16 cellular contexts compared by ENCODE assay signal in genomic region chr7:30474485-30474884, GRCh38. TPM values are rescaled to one million over a fixed set of nuclear protein-coding genes. Genes with fewer than 3 reads are reported as not detected.
DNase-seq lines count a peak whose midpoint lies in the region; ATAC-seq and TF ChIP-seq lines count a peak whose summit lies in the region.
"Had no signal": no experiment of that assay in that cellular context is flagged by ENCODE, and none has a peak within 500 bp of the region (broad histone marks: within the 10 kb centered on the region; RNA-seq: fewer than 3 reads in every experiment).

No MANE protein-coding gene starts in this region.

- no peaks in the 10 kb centered on the region for H3F3A ChIP-seq in DOHH2 (ENCODE audit: control insufficient read depth, insufficient read depth)

- no peak overlapping the region for H2AFZ ChIP-seq in ACC112 (ENCODE audit: low read length, unreplicated experiment)

- peaks cover 78% of the 10 kb centered on the region for H3K4me1 ChIP-seq in ACC112 (ENCODE audit: control insufficient read depth, insufficient read depth, low read length, unreplicated experiment)
- H3K4me1 ChIP-seq in DOHH2 (ENCODE audit: control insufficient read depth, low read length): peaks cover 74% of the 10 kb centered on the region
- H3K4me1 ChIP-seq in esophagus squamous epithelium: peaks cover 38 to 95% (median 64%) of the 10 kb centered on the region in 3 donors
- H3K4me1 ChIP-seq in spleen: peaks cover 55 to 97% (median 90%) of the 10 kb centered on the region in 6 donors

- H3K36me3 ChIP-seq in ACC112 (ENCODE audit: insufficient read depth, low read length) (no peaks in the 10 kb centered on the region), DOHH2 (ENCODE audit: control insufficient read depth, low read length) (no peaks in the 10 kb centered on the region), esophagus squamous epithelium (peaks cover 0 to 11% (median 0%) of the 10 kb centered on the region in 3 donors), spleen (peaks cover 0 to 11% (median 0%) of the 10 kb centered on the region in 6 donors)

- H3K27me3 ChIP-seq in ACC112 (ENCODE audit: insufficient read depth, low read length): no peaks in the 10 kb centered on the region
- H3K27me3 ChIP-seq in DOHH2 (ENCODE audit: control insufficient read depth, low read length): 0 out of 2 replicates have a peak, but pooled peaks cover 3% of the 10 kb centered on the region
- no peaks in the 10 kb centered on the region for H3K27me3 ChIP-seq in esophagus squamous epithelium
- no peaks in the 10 kb centered on the region for H3K27me3 ChIP-seq in spleen (replicated peaks in 1 of 7)

- TF ChIP-seq CTCF in DOHH2 (IDR thresholded peaks at IDR 0.05; ENCODE audit: low read depth, low read length, poor library complexity, severe bottlenecking) (no peak), esophagus squamous epithelium (IDR thresholded peaks at IDR 0.05) (no peak), spleen (IDR thresholded peaks at IDR 0.05 in 8 of 11, conservative IDR thresholded peaks at IDR 0.05 in 3 of 11) (no peak)

- H3K9me2 ChIP-seq in DOHH2 (replicated peaks; ENCODE audit: control insufficient read depth, low read length): no peaks in the 10 kb centered on the region

- H3K79me2 ChIP-seq in ACC112 (ENCODE audit: control insufficient read depth, insufficient read depth, low read length, unreplicated experiment) (peaks cover 55% of the 10 kb centered on the region), DOHH2 (ENCODE audit: control insufficient read depth, low read length) (no peaks in the 10 kb centered on the region)

- 87 to 95% methylated on average over 7 to 10 of the region's 10 CpGs for WGBS in esophagus squamous epithelium, 2 donors
- WGBS in spleen, 5 donors: 93 to 97% (median 96%) methylated on average over 10 of the region's 10 CpGs

- H3K4me3 ChIP-seq in ACC112 (ENCODE audit: low read depth, low read length) (no peak overlapping the region), DOHH2 (ENCODE audit: low read length) (no peak overlapping the region; the same call in 1 of the 2 replicates), esophagus squamous epithelium (no peak overlapping the region), spleen (no peak overlapping the region)

- H4K20me1 ChIP-seq in DOHH2 (ENCODE audit: control insufficient read depth, insufficient read depth, low read depth, low read length): no peaks in the 10 kb centered on the region

- no peaks in the 10 kb centered on the region for H3K9me3 ChIP-seq in DOHH2 (ENCODE audit: control insufficient read depth, insufficient read depth, low read length)
- H3K9me3 ChIP-seq in esophagus squamous epithelium: no peaks in the 10 kb centered on the region
- H3K9me3 ChIP-seq in spleen: no peaks in the 10 kb centered on the region

- no peak for TF ChIP-seq POLR2A in esophagus squamous epithelium (IDR thresholded peaks at IDR 0.05)
- TF ChIP-seq POLR2A in spleen (IDR thresholded peaks at IDR 0.05): no peak
- TF ChIP-seq POLR2A in erythroblast (IDR thresholded peaks at IDR 0.05; ENCODE audit: low read length): no peak

- ATAC-seq in HG03565 (IDR thresholded peaks at IDR 0.05; ENCODE audit: unreplicated experiment): no peak
- ATAC-seq: GM12878 had no signal

- no peak for DNase-seq in esophagus squamous epithelium (lab: John Stamatoyannopoulos, UW)
- no peak for DNase-seq in spleen
- no peak for DNase-seq in erythroblast (lab: John Stamatoyannopoulos, UW)
- DNase-seq in RKO (ENCODE audit: low spot score): no peak
- no peak for DNase-seq in A172 (ENCODE audit: low spot score)
- DNase-seq: activated CD4-positive, alpha-beta T cell treated with anti-CD3 and anti-CD28 coated beads, Interleukin-2, amount 50 U/mL, for 4 hours; activated T-cell treated with anti-CD3 and anti-CD28 coated beads, Interleukin-2, amount 50 U/mL, for 1 hour; caudate nucleus; effector CD4-positive, alpha-beta T cell; kidney glomerular epithelial cell; NCI-H1436; occipital lobe had no signal

- H3K27ac ChIP-seq in ACC112 (ENCODE audit: low read depth, low read length): peak overlapping the region; percentile 94
- no peak overlapping the region for H3K27ac ChIP-seq in DOHH2 (ENCODE audit: low read depth, low read length)
- H3K27ac ChIP-seq in esophagus squamous epithelium: peak overlapping the region; percentile 12 to 85 (median 56)
- H3K27ac ChIP-seq in spleen: peak overlapping the region in 6 of 8 donors; percentile 14 to 95 (median 30)

- intact Hi-C loops in esophagus squamous epithelium (cut with DNase I) (no loop called here), spleen (cut with DNase I; ENCODE audit: low total_unique reads) (no loop called here)

- H3K4me2 ChIP-seq in DOHH2 (ENCODE audit: low read length): peak overlapping the region; percentile 29

RNA-seq across cellular contexts. Expression of gene NOD1, which starts 4.1 kb away (rescaled TPM):
- total RNA-seq in esophagus squamous epithelium (10 to 100 TPM in 1 of 4 donors, 1 to 10 TPM in 3; 4.2 to 13.0 (median 6.2) TPM), spleen (10 to 100 TPM; 27.8 to 40.8 (median 37.7) TPM)
- 10 to 100 TPM; 11.0 to 27.9 (median 21.9) TPM for polyA plus RNA-seq in spleen
- total RNA-seq in A172 (2014; rRNA removed; shearing (Covaris generic)): 5.2 and 5.3 TPM in 2 replicates

RNA-seq across cellular contexts. Expression of gene GGCT, which starts 30.1 kb away (rescaled TPM):
- total RNA-seq in esophagus squamous epithelium: 10 to 100 TPM; 42.3 to 74.9 (median 63.9) TPM
- total RNA-seq in spleen: 10 to 100 TPM; 13.8 to 26.9 (median 18.1) TPM
- 10 to 100 TPM; 37.6 to 53.0 (median 50.7) TPM for polyA plus RNA-seq in spleen
- 121 and 147 TPM in 2 replicates for total RNA-seq in A172 (2014; rRNA removed; shearing (Covaris generic))
